Comparison of ENCODE assay signal across 9 cellular contexts in genomic region chr5:177457239-177458121, GRCh38. TPM values are rescaled to one million over a fixed set of nuclear protein-coding genes. Genes with fewer than 3 reads are reported as not detected.
DNase-seq lines count a peak whose midpoint lies in the region; ATAC-seq and TF ChIP-seq lines count a peak whose summit lies in the region.
"Had no signal": no experiment of that assay in that cellular context is flagged by ENCODE, and none has a peak within 500 bp of the region (broad histone marks: within the 10 kb centered on the region; RNA-seq: fewer than 3 reads in every experiment).

No MANE protein-coding gene starts in this region.

- no peaks in the 10 kb centered on the region for H3K27me3 ChIP-seq in A673 (replicated peaks; ENCODE audit: insufficient read depth, low read depth, low read length, poor library complexity)

- H3K9me3 ChIP-seq in A673 (ENCODE audit: low read depth, low read length, poor library complexity, severe bottlenecking) (no peaks in the 10 kb centered on the region), SK-N-MC (ENCODE audit: low read depth, low read length) (no peaks in the 10 kb centered on the region)

- POLR2A ChIA-PET in A673 (lab: Charles Lee; ENCODE audit: low non-redundant PET) = interaction anchor here (0.5 to 0.6 kb wide), 2 partner anchors 24 to 347 kb away, joined by 3 to 5 read pairs; no protein-coding TSS in a partner anchor

- TF ChIP-seq CTCF in A673 (conservative IDR thresholded peaks at IDR 0.05; ENCODE audit: low read depth, low read length) (peak; percentile 48; the same call in 1 of the 2 replicates), GM12874 (IDR thresholded peaks at IDR 0.05; ENCODE audit: insufficient read depth, low read depth, low read length) (peak; percentile 65; the same call in 1 of the 2 replicates), cardiac fibroblast (IDR thresholded peaks at IDR 0.05; ENCODE audit: low read depth, low read length) (peak; percentile 77)

- H3K4me3 ChIP-seq in A673 (ENCODE audit: low read depth, low read length, poor library complexity, severe bottlenecking) (no peak overlapping the region), SK-N-MC (no peak overlapping the region), cardiac fibroblast (replicated peaks in 1 of 2; ENCODE audit: low read depth in 2 of 2, low read length in 2 of 2) (no peak overlapping the region)

- DNase-seq in A673 (ENCODE audit: low spot score) = peak; percentile 96
- peak; percentile 82 for DNase-seq in NCI-H1105 treated with DMSO at 0.1 percent for 48 hours (lab: John Stamatoyannopoulos, UW)
- peak; percentile 48 for DNase-seq in SK-N-MC (ENCODE audit: low read depth, low spot score)
- peak; percentile 97 to 98 for DNase-seq in cardiac fibroblast (ENCODE audit: low read depth in 2 of 2)
- DNase-seq in iris pigment epithelial cell (ENCODE audit: low read depth) = peak; percentile 98
- DNase-seq in stimulated activated CD4-positive, alpha-beta T cell treated with anti-CD3 and anti-CD28 coated beads, Interleukin-15, amount 100 ng/mL, for 24 hours = peak; percentile 73

- intact Hi-C loops in A673 (cut with micrococcal nuclease; ENCODE audit: unreplicated experiment) = no loop called here

- CTCF ChIA-PET in A673 (lab: Charles Lee) = interaction anchor here (0.6 to 1.4 kb wide), 3 partner anchors 53 to 344 kb away, joined by 3 to 5 read pairs (median 5); no protein-coding TSS in a partner anchor

- H3K27ac ChIP-seq in A673 (ENCODE audit: low read depth, low read length, poor library complexity, severe bottlenecking) = no peak overlapping the region
- H3K27ac ChIP-seq in SK-N-MC = peak overlapping the region; percentile 81

- peaks cover 13% of the 10 kb centered on the region for H3K4me1 ChIP-seq in A673 (ENCODE audit: insufficient read depth, low read length, poor library complexity, severe bottlenecking)

- H3K36me3 ChIP-seq in A673 (ENCODE audit: insufficient read depth, low read length, poor library complexity, severe bottlenecking) (peaks cover 38% of the 10 kb centered on the region), SK-N-MC (ENCODE audit: insufficient read depth, low read length) (peaks cover 48% of the 10 kb centered on the region)

- BruUV-seq in A673 (replicated peaks; lab: Mats Ljungman, UMichigan) = TSS peak; percentile 76

- H3K9ac ChIP-seq in SK-N-MC (ENCODE audit: insufficient read length) = no peak overlapping the region

- peak; percentile 36 for ATAC-seq in HG02852 (IDR thresholded peaks at IDR 0.05; ENCODE audit: unreplicated experiment)

RNA-seq across cellular contexts. Expression of gene PRR7, which starts 10.9 kb away (rescaled TPM):
- 3.0 and 5.3 TPM in 2 replicates for total RNA-seq in A673 (2021)

RNA-seq across cellular contexts. Expression of gene DBN1, which starts 16.0 kb away (rescaled TPM):
- 271 and 286 TPM in 2 replicates for total RNA-seq in A673 (2021)

RNA-seq across cellular contexts. Expression of gene GRK6, which starts 31.0 kb away (rescaled TPM):
- total RNA-seq in A673 (2021) = 32.1 and 38.1 TPM in 2 replicates

RNA-seq across cellular contexts. Expression of gene PDLIM7, which starts 39.9 kb away (rescaled TPM):
- 116 and 132 TPM in 2 replicates for total RNA-seq in A673 (2021)

RNA-seq across cellular contexts. Expression of gene F12, which starts 48.1 kb away (rescaled TPM):
- total RNA-seq in A673 (2021) = 0.81 TPM in 1 of 2 replicates, not detected in the other
- total RNA-seq: urinary bladder had no signal

Comparison
In these comparisons a context has a peak if more than half of its experiments do, and no peak if none do; other contexts are left out.
1. DNase-seq: peak in every context shown above with its lines; median percentile 98 in iris pigment epithelial cell; 98 in cardiac fibroblast; 96 in A673; 82 in NCI-H1105 treated with DMSO at 0.1 percent for 48 hours; 73 in stimulated activated CD4-positive, alpha-beta T cell treated with anti-CD3 and anti-CD28 coated beads, Interleukin-15, amount 100 ng/mL, for 24 hours; 48 in SK-N-MC.